ENCODE assay signal across 8 cellular contexts in genomic region chr22:38700789-38701628, GRCh38. TPM values are rescaled to one million over a fixed set of nuclear protein-coding genes. Genes with fewer than 3 reads are reported as not detected.
A peak's percentile ranks its signal among the peaks of the same experiment; 100 is the strongest.
DNase-seq lines count a peak whose midpoint lies in the region; ATAC-seq and TF ChIP-seq lines count a peak whose summit lies in the region.

Gene JOSD1, minus strand, starts transcription at chr22:38700943. Its CDS starts 956 bp downstream, at chr22:38699987.

- peak; percentile 88 to 90 for DNase-seq in NCI-H2081 (lab: John Stamatoyannopoulos, UW)
- no peak for DNase-seq in NCI-H2081 treated with DMSO at 0.1 percent for 48 hours (lab: John Stamatoyannopoulos, UW)
- DNase-seq in NCI-H2196 treated with DMSO at 0.1 percent for 48 hours (lab: John Stamatoyannopoulos, UW; ENCODE audit: unreplicated experiment): peak; percentile 60
- DNase-seq in breast epithelium (ENCODE audit: low spot score in 2 of 2): peak; percentile 92 to 97

- peak; percentile 88 for TF ChIP-seq POLR2A in breast epithelium (IDR thresholded peaks at IDR 0.05)

- H3K27me3 ChIP-seq in breast epithelium: no peaks in the 10 kb centered on the region
- no peaks in the 10 kb centered on the region for H3K27me3 ChIP-seq in skeletal muscle tissue (ENCODE audit: control insufficient read depth in 3 of 3, insufficient read depth in 3 of 3, low read length in 3 of 3)

- H3K27ac ChIP-seq in breast epithelium: peak within 1 kb of the TSS; percentile 91 to 99
- H3K27ac ChIP-seq in skeletal muscle tissue (ENCODE audit: low read depth, low read length): peak within 1 kb of the TSS; percentile 97

- H3K9ac ChIP-seq in skeletal muscle tissue (ENCODE audit: low read depth in 1 of 3, low read length in 3 of 3): peak within 1 kb of the TSS; percentile 89 to 97 (median 96)

- ATAC-seq in HG03097 (IDR thresholded peaks at IDR 0.05; ENCODE audit: low FRiP score, unreplicated experiment): peak; percentile 33

- intact Hi-C loops in breast epithelium (cut with DNase I; ENCODE audit: low total_unique reads): loop anchor here (10.0 kb wide), 1 partner anchor 54 kb away; the partner anchor contains the start of gene SUN2

- peaks cover 0 to 30% of the 10 kb centered on the region in 2 donors for H3K4me1 ChIP-seq in breast epithelium
- H3K4me1 ChIP-seq in skeletal muscle tissue (ENCODE audit: control insufficient read depth in 3 of 3, insufficient read depth in 3 of 3, low read length in 3 of 3): peaks cover 32 to 50% (median 49%) of the 10 kb centered on the region in 3 donors

- H3K4me3 ChIP-seq in WI38 (ENCODE audit: low read depth, low read length) (peak within 1 kb of the TSS; percentile 86), breast epithelium (peak within 1 kb of the TSS; percentile 74 to 97 (median 89)), iPS-18c (ENCODE audit: insufficient read depth, low read depth, low read length) (peak within 1 kb of the TSS; percentile 95), skeletal muscle tissue (ENCODE audit: low read length in 3 of 3) (peak within 1 kb of the TSS; percentile 82 to 92 (median 88))

- TF ChIP-seq CTCF in WI38 (IDR thresholded peaks at IDR 0.05; ENCODE audit: low read depth, low read length): no peak
- TF ChIP-seq CTCF in breast epithelium (IDR thresholded peaks at IDR 0.05): peak in 2 of 3 donors; percentile 7 to 42

- H3K36me3 ChIP-seq in breast epithelium (no peaks in the 10 kb centered on the region), skeletal muscle tissue (ENCODE audit: control insufficient read depth in 3 of 3, insufficient read depth in 3 of 3, low read length in 3 of 3) (peaks cover 2 to 11% (median 7%) of the 10 kb centered on the region in 3 donors)

- H3K9me3 ChIP-seq in breast epithelium (no peaks in the 10 kb centered on the region), iPS-18c (ENCODE audit: control insufficient read depth, insufficient read depth, low read length) (no peaks in the 10 kb centered on the region), skeletal muscle tissue (ENCODE audit: control insufficient read depth in 3 of 3, low read length in 3 of 3) (no peaks in the 10 kb centered on the region)

RNA-seq across cellular contexts. Expression of gene JOSD1, which starts in this region (rescaled TPM):
- total RNA-seq in breast epithelium (10 to 100 TPM; 60.5 to 80.8 (median 61.3) TPM), skeletal muscle tissue (25.1 TPM)
